Comparison of ENCODE assay signal across 14 cellular contexts in the genomic region with DNA sequence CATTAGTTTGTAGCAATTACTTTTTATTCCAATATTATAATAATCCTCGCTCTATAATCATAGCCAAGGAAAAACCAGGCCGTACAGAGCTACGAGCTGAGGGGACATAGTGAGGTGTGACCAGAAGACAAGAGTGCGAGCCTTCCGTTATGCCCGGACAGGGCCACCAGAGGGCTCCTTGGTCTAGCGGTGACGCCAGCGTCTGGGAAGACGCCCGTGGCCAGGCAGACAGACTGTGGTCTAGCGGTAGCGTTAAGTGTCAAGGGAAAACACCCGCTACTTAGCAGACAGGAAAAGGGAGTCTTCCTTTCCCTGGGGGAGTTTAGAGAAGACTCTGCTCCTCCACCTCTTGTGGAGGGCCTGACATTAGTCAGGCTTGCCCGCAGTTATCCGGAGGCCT. TPM values are rescaled to one million over a fixed set of nuclear protein-coding genes. Genes with fewer than 3 reads are reported as not detected.
DNase-seq lines count a peak whose midpoint lies in the region; ATAC-seq, FAIRE-seq and TF ChIP-seq lines count a peak whose summit lies in the region.
"Not testable (repeated sequence)": the region's sequence is repeated elsewhere in the genome, so short reads cannot be mapped to it uniquely, and the experiment has no call there.
"Had no signal": no experiment of that assay in that cellular context is flagged by ENCODE, and none has a peak within 500 bp of the region (broad histone marks: within the 10 kb centered on the region; RNA-seq: fewer than 3 reads in every experiment).

No MANE protein-coding gene starts in this region.

- not testable (repeated sequence) for H2BK20ac ChIP-seq in H9 (ENCODE audit: low read depth, low read length, poor library complexity, severe bottlenecking)

- not testable (repeated sequence) for TF ChIP-seq POLR2A in NB4 (IDR thresholded peaks at IDR 0.05; ENCODE audit: extremely low read depth, insufficient read length); K562 (conservative IDR thresholded peaks at IDR 0.05)

- TF ChIP-seq RAD21 in K562 (CRISPR knock-in tag; conservative IDR thresholded peaks at IDR 0.05 in 1 of 2, IDR thresholded peaks at IDR 0.05 in 1 of 2): peak in 1 of 2 experiments; percentile 34; a peak in 2 of 4 replicates

- H3K23me2 ChIP-seq in H9 (ENCODE audit: insufficient read length, low read depth, low read length, poor library complexity, severe bottlenecking): not testable (repeated sequence)

- peaks cover 11% of the 10 kb centered on the region for H3K4me1 ChIP-seq in DOHH2 (ENCODE audit: control insufficient read depth, low read length)
- H3K4me1 ChIP-seq in H9 (ENCODE audit: insufficient read depth, low read length); K562 (replicated peaks in 1 of 2; ENCODE audit: control insufficient read depth in 2 of 2, insufficient read depth in 2 of 2, low read length in 2 of 2): not testable (repeated sequence)

- H2AFZ ChIP-seq in H9 (ENCODE audit: low read length); K562 (ENCODE audit: low read depth, low read length): not testable (repeated sequence)

- H3K36me3 ChIP-seq in DOHH2 (ENCODE audit: control insufficient read depth, low read length); K562 (ENCODE audit: control insufficient read depth, insufficient read depth, low read length): not testable (repeated sequence)

- not testable (repeated sequence) for H2BK120ac ChIP-seq in H9 (ENCODE audit: low read depth, low read length, poor library complexity, severe bottlenecking)

- not testable (repeated sequence) for TF ChIP-seq EP300 in K562 (IDR thresholded peaks at IDR 0.05; ENCODE audit: low read length)

- H3K18ac ChIP-seq in H9 (ENCODE audit: insufficient read length, low read depth, low read length): not testable (repeated sequence)

- H3K27ac ChIP-seq in 22Rv1; DOHH2 (ENCODE audit: low read depth, low read length); H9 (ENCODE audit: insufficient read length, low read depth, low read length); K562 (ENCODE audit: extremely low read depth, low read depth, low read length): not testable (repeated sequence)

- H3F3A ChIP-seq in DOHH2 (ENCODE audit: control insufficient read depth, insufficient read depth): not testable (repeated sequence)

- not testable (repeated sequence) for ATAC-seq in K562, Right ventricle myocardium inferior

- peaks cover 17% of the 10 kb centered on the region; the same call in 1 of the 2 replicates for H3K27me3 ChIP-seq in DOHH2 (ENCODE audit: control insufficient read depth, low read length)
- H3K27me3 ChIP-seq in H9 (ENCODE audit: insufficient read depth, low read length); K562 (ENCODE audit: control insufficient read depth in 2 of 2, insufficient read depth in 2 of 2, low read length in 2 of 2): not testable (repeated sequence)

- not testable (repeated sequence) for H2AK5ac ChIP-seq in H9 (ENCODE audit: insufficient read length, low read length)

- H3K4me3 ChIP-seq in DOHH2 (ENCODE audit: low read length); NB4 (ENCODE audit: low read depth, low read length); K562: not testable (repeated sequence)

- not testable (repeated sequence) for H3K36me3 Mint-ChIP-seq in H9 (ENCODE audit: insufficient read depth in 1 of 3, low read depth in 3 of 3); progenitor cell of endocrine pancreas (ENCODE audit: insufficient read depth)

- H3K9me1 ChIP-seq in K562 (ENCODE audit: control insufficient read depth, insufficient read depth, low read length): not testable (repeated sequence)

- intact Hi-C loops in K562 (cut with micrococcal nuclease); Right ventricle myocardium inferior (cut with DNase I): not testable (repeated sequence)

- not testable (repeated sequence) for H3K14ac ChIP-seq in H9 (ENCODE audit: insufficient read depth, low read length)

- not testable (repeated sequence) for H3K9me3 ChIP-seq in DOHH2 (ENCODE audit: control insufficient read depth, insufficient read depth, low read length); H9 (ENCODE audit: control insufficient read depth, low read depth, low read length); K562 (replicated peaks; ENCODE audit: control insufficient read depth, insufficient read depth, low read depth, low read length)

- not testable (repeated sequence) for H3K79me1 ChIP-seq in H9 (ENCODE audit: insufficient read depth, low read depth, low read length, poor library complexity, severe bottlenecking)

- DNase-seq in H9 (peak; percentile 79), NB4 (ENCODE audit: low read depth) (peak; percentile 97), RPMI8226 (peak; percentile 23), K562 (ENCODE audit: extremely low read depth in 1 of 4, low spot score in 3 of 4) (peak in 1 of 4 experiments; percentile 22), Right ventricle myocardium inferior (ENCODE audit: missing footprints) (peak; percentile 68)
- DNase-seq in progenitor cell of endocrine pancreas (ENCODE audit: low spot score, unreplicated experiment): not testable (repeated sequence)

- H3K9me2 ChIP-seq in DOHH2 (replicated peaks; ENCODE audit: control insufficient read depth, low read length): not testable (repeated sequence)

- peak overlapping the region in 1 of 3 experiments; percentile 27; a peak in 1 of 7 replicates for H3K27ac Mint-ChIP-seq in H9
- not testable (repeated sequence) for H3K27ac Mint-ChIP-seq in progenitor cell of endocrine pancreas

- H4K91ac ChIP-seq in H9 (ENCODE audit: insufficient read length, low read depth, low read length): not testable (repeated sequence)

- H4K5ac ChIP-seq in H9 (ENCODE audit: insufficient read length, low read depth, low read length): not testable (repeated sequence)

- H3K27me3 Mint-ChIP-seq in H9 (ENCODE audit: low read depth): not testable (repeated sequence)
- H3K27me3 Mint-ChIP-seq in progenitor cell of endocrine pancreas: peaks cover 54% of the 10 kb centered on the region

- no CpG with 5 or more reads among the region's 16 CpGs for WGBS in H9 (ENCODE audit: extremely low coverage, insufficient read length, low lambda C conversion rate)
- WGBS in K562 (ENCODE audit: insufficient coverage, low coverage, missing lambda C conversion rate): 2% methylated on average over 13 of the region's 16 CpGs

- H3K4me2 ChIP-seq in DOHH2 (ENCODE audit: low read length): 0 out of 2 replicates have a peak overlapping the region, but pooled peaks have one; percentile 15
- not testable (repeated sequence) for H3K4me2 ChIP-seq in H9 (ENCODE audit: insufficient read depth, insufficient read length, low read length); K562 (ENCODE audit: insufficient read depth, low read length)

- not testable (repeated sequence) for H3K9me3 Mint-ChIP-seq in H9; progenitor cell of endocrine pancreas (ENCODE audit: low read depth)

- POLR2A ChIA-PET in K562 (lab: Yijun Ruan, JAX): not testable (repeated sequence)

- peak; percentile 80 for TF ChIP-seq CTCF in 22Rv1 (IDR thresholded peaks at IDR 0.05)
- TF ChIP-seq CTCF in DOHH2 (IDR thresholded peaks at IDR 0.05; ENCODE audit: low read depth, low read length, poor library complexity, severe bottlenecking): peak; percentile 35
- peak; percentile 74 for TF ChIP-seq CTCF in H9 (conservative IDR thresholded peaks at IDR 0.05)
- peak; percentile 58 for TF ChIP-seq CTCF in NB4 (IDR thresholded peaks at IDR 0.05; ENCODE audit: low read depth, low read length)
- TF ChIP-seq CTCF in K562 (IDR thresholded peaks at IDR 0.05 in 2 of 3, conservative IDR thresholded peaks at IDR 0.05 in 1 of 3; ENCODE audit: insufficient read depth in 2 of 3, low read depth in 1 of 3, low read length in 3 of 3): peak; percentile 33 to 51 (median 37); a peak in 3 of 6 replicates
- TF ChIP-seq CTCF in progenitor cell of endocrine pancreas (IDR thresholded peaks at IDR 0.05; ENCODE audit: unreplicated experiment): peak; percentile 51

- H3K79me2 ChIP-seq in DOHH2 (ENCODE audit: control insufficient read depth, low read length); H9 (ENCODE audit: insufficient read depth, low read length); K562 (ENCODE audit: control insufficient read depth, insufficient read depth, low read length): not testable (repeated sequence)

- H3K4me1 Mint-ChIP-seq in H9: peaks cover 0 to 11% of the 10 kb centered on the region in 2 experiments; a peak in 2 of 4 replicates
- not testable (repeated sequence) for H3K4me1 Mint-ChIP-seq in progenitor cell of endocrine pancreas (ENCODE audit: low read depth)

- FAIRE-seq in K562 (lab: Jason Lieb, UNC): not testable (repeated sequence)

- H2BK5ac ChIP-seq in H9 (ENCODE audit: insufficient read length, low read length): not testable (repeated sequence)

- H3K4ac ChIP-seq in H9 (ENCODE audit: low read depth, low read length): not testable (repeated sequence)

- H3K9ac ChIP-seq in H9 (ENCODE audit: extremely low read depth, insufficient read length, low read length); K562 (ENCODE audit: insufficient read depth in 1 of 2, low read depth in 2 of 2, low read length in 2 of 2): not testable (repeated sequence)

- not testable (repeated sequence) for H3K4me3 Mint-ChIP-seq in H9; progenitor cell of endocrine pancreas (ENCODE audit: low read depth)

- not testable (repeated sequence) for BruUV-seq in K562 (replicated peaks; lab: Mats Ljungman, UMichigan)

- H3K23ac ChIP-seq in H9 (ENCODE audit: insufficient read length, low read depth, low read length): not testable (repeated sequence)

- CTCF ChIA-PET in K562 (lab: Yijun Ruan, JAX; ENCODE audit: low intra/inter-chr PET ratio): not testable (repeated sequence)

- H3T11ph ChIP-seq in H9 (ENCODE audit: low read length): not testable (repeated sequence)

- not testable (repeated sequence) for H4K8ac ChIP-seq in H9 (replicated peaks; ENCODE audit: insufficient read length, low read depth, low read length)

- H2BK12ac ChIP-seq in H9 (ENCODE audit: insufficient read length, low read depth, low read length): not testable (repeated sequence)

- not testable (repeated sequence) for H2BK15ac ChIP-seq in H9 (ENCODE audit: low read depth, low read length)

- H3K56ac ChIP-seq in H9 (ENCODE audit: insufficient read length, low read depth, low read length): not testable (repeated sequence)

- not testable (repeated sequence) for H4K20me1 ChIP-seq in DOHH2 (ENCODE audit: control insufficient read depth, insufficient read depth, low read depth, low read length); H9 (ENCODE audit: control insufficient read depth, insufficient read depth, insufficient read length); K562 (replicated peaks; ENCODE audit: control insufficient read depth, insufficient read depth, low read length)

- in situ Hi-C loops in K562 (cut with MboI): not testable (repeated sequence)

RNA-seq across cellular contexts. Expression of gene CLEC4E, which starts 2.9 kb away (rescaled TPM):
- 0.18 TPM in 1 of 2 replicates, not detected in the other for total RNA-seq in H9 (2021)
- not detected in 2 replicates for total RNA-seq in K562 (2011; cell fraction: chromatin; rRNA removed; ENCODE audit: low replicate concordance)
- not detected in 2 replicates for total RNA-seq in K562 (2011; cell fraction: nucleolus; rRNA removed)
- not detected in 2 replicates for total RNA-seq in K562 (2011; cell fraction: nucleoplasm; rRNA removed)
- not detected in 2 replicates for total RNA-seq in K562 (2014; rRNA removed)
- not detected in 2 replicates for total RNA-seq in K562 (2014; rRNA removed; fragmentation: Illumina TruSeq; extraction: Trizol)
- total RNA-seq in K562 (2015; rRNA removed; fragmentation: Illumina TruSeq; extraction: Trizol): not detected in 2 replicates
- not detected in 2 replicates for total RNA-seq in K562 (2021)
- not detected in 2 replicates for polyA plus RNA-seq in K562 (2011; rRNA removed)
- not detected in 2 replicates for polyA plus RNA-seq in K562 (2011; cell fraction: cytosol; rRNA removed)
- not detected in 2 replicates for polyA plus RNA-seq in K562 (2011; cell fraction: nucleus; rRNA removed)
- not detected in 2 replicates for polyA plus RNA-seq in K562 (2012)
- polyA plus RNA-seq in K562 (2014; fragmentation: Illumina TruSeq; extraction: Trizol): not detected in 2 replicates
- not detected for polyA plus RNA-seq in K562 (2014; fragmentation: Nextera tagmentation; extraction: Ambion mirVana)
- not detected in 2 replicates for polyA plus RNA-seq in K562 (2014; rRNA removed)
- not detected in 2 replicates for polyA minus RNA-seq in K562 (2011; rRNA and poly(A)+ RNA removed)
- not detected in 2 replicates for polyA minus RNA-seq in K562 (2011; cell fraction: cytosol; rRNA and poly(A)+ RNA removed)
- not detected in 2 replicates for polyA minus RNA-seq in K562 (2011; cell fraction: nucleus; rRNA and poly(A)+ RNA removed)
- total RNA-seq in Right ventricle myocardium inferior: 1.4 TPM
- total RNA-seq in progenitor cell of endocrine pancreas: not detected in 2 replicates
- total RNA-seq: HT-29, LHCN-M2, pulmonary artery endothelial cell, skeletal muscle tissue had no signal

RNA-seq across cellular contexts. Expression of gene CLEC4D, which starts 24.5 kb away (rescaled TPM):
- 0.42 and 0.48 TPM in 2 replicates for total RNA-seq in H9 (2021)
- total RNA-seq in K562 (2011; cell fraction: chromatin; rRNA removed; ENCODE audit: low replicate concordance): not detected in 2 replicates
- not detected in 2 replicates for total RNA-seq in K562 (2011; cell fraction: nucleolus; rRNA removed)
- not detected in 2 replicates for total RNA-seq in K562 (2011; cell fraction: nucleoplasm; rRNA removed)
- total RNA-seq in K562 (2014; rRNA removed): not detected in 2 replicates
- not detected in 2 replicates for total RNA-seq in K562 (2014; rRNA removed; fragmentation: Illumina TruSeq; extraction: Trizol)
- total RNA-seq in K562 (2015; rRNA removed; fragmentation: Illumina TruSeq; extraction: Trizol): not detected in 2 replicates
- total RNA-seq in K562 (2021): not detected in 2 replicates
- not detected in 2 replicates for polyA plus RNA-seq in K562 (2011; rRNA removed)
- polyA plus RNA-seq in K562 (2011; cell fraction: cytosol; rRNA removed): not detected in 2 replicates
- not detected in 2 replicates for polyA plus RNA-seq in K562 (2011; cell fraction: nucleus; rRNA removed)
- polyA plus RNA-seq in K562 (2012): not detected in 2 replicates
- not detected in 2 replicates for polyA plus RNA-seq in K562 (2014; fragmentation: Illumina TruSeq; extraction: Trizol)
- not detected for polyA plus RNA-seq in K562 (2014; fragmentation: Nextera tagmentation; extraction: Ambion mirVana)
- not detected in 2 replicates for polyA plus RNA-seq in K562 (2014; rRNA removed)
- not detected in 2 replicates for polyA minus RNA-seq in K562 (2011; rRNA and poly(A)+ RNA removed)
- polyA minus RNA-seq in K562 (2011; cell fraction: cytosol; rRNA and poly(A)+ RNA removed): not detected in 2 replicates
- not detected in 2 replicates for polyA minus RNA-seq in K562 (2011; cell fraction: nucleus; rRNA and poly(A)+ RNA removed)
- total RNA-seq in Right ventricle myocardium inferior: 0.11 TPM
- total RNA-seq in progenitor cell of endocrine pancreas: 0.14 TPM in 1 of 2 replicates, not detected in the other
- total RNA-seq: body of pancreas, HT-29, left ventricle myocardium superior, LHCN-M2, pulmonary artery endothelial cell had no signal
